ENCODE assay signal across 16 cellular contexts in genomic region chr12:99259040-99259934, GRCh38.
DNase-seq lines count a peak whose midpoint lies in the region; ATAC-seq and TF ChIP-seq lines count a peak whose summit lies in the region.
"Had no signal": no experiment of that assay in that cellular context is flagged by ENCODE, and none has a peak within 500 bp of the region (broad histone marks: within the 10 kb centered on the region; RNA-seq: fewer than 3 reads in every experiment).

No MANE protein-coding gene starts in this region.

- H3K4me2 ChIP-seq in neural cell (ENCODE audit: low read length), result no peak overlapping the region

- H3K27me3 ChIP-seq in foreskin keratinocyte, result no peaks in the 10 kb centered on the region
- H3K27me3 ChIP-seq in neural cell (ENCODE audit: insufficient read depth, low read depth, low read length), result no peaks in the 10 kb centered on the region

- H3K4me1 Mint-ChIP-seq in activated CD4-positive, alpha-beta T cell treated with anti-CD3 and anti-CD28 coated beads for 36 hours, result no peaks in the 10 kb centered on the region
- H3K4me1 Mint-ChIP-seq: immature natural killer cell had no signal

- POLR2A ChIA-PET in activated CD4-positive, alpha-beta T cell treated with anti-CD3 and anti-CD28 coated beads for 36 hours (lab: Charles Lee), result no interaction called here

- H3K4me3 ChIP-seq in neural cell (ENCODE audit: low read length), result peak overlapping the region; percentile 5

- H3K4me1 ChIP-seq in foreskin keratinocyte, result no peaks in the 10 kb centered on the region

- TF ChIP-seq CTCF in foreskin keratinocyte (conservative IDR thresholded peaks at IDR 0.05), result no peak
- TF ChIP-seq CTCF in neural cell (IDR thresholded peaks at IDR 0.05; ENCODE audit: poor library complexity, severe bottlenecking), result no peak

- H3K27me3 Mint-ChIP-seq in activated CD4-positive, alpha-beta T cell treated with anti-CD3 and anti-CD28 coated beads for 36 hours, result no peaks in the 10 kb centered on the region

- ATAC-seq in foreskin keratinocyte, result peak; percentile 27
- ATAC-seq in activated CD4-positive, alpha-beta T cell treated with anti-CD3 and anti-CD28 coated beads for 36 hours, result no peak

- no peak overlapping the region for H3K9ac ChIP-seq in neural cell (ENCODE audit: low read length)

- TF ChIP-seq EP300 in neural cell (conservative IDR thresholded peaks at IDR 0.05; ENCODE audit: poor library complexity, severe bottlenecking), result peak; percentile 31

- no peaks in the 10 kb centered on the region for H3F3A ChIP-seq in neural cell (ENCODE audit: insufficient read depth, low read length, poor library complexity, severe bottlenecking)

- no peak overlapping the region for H3K27ac Mint-ChIP-seq in activated CD4-positive, alpha-beta T cell treated with anti-CD3 and anti-CD28 coated beads for 36 hours
- H3K27ac Mint-ChIP-seq: activated T-helper 1 cell treated with anti-CD3 and anti-CD28 coated beads, Interleukin-12 subunit alpha, Interleukin-12 subunit beta, Interleukin-2, Interleukin-4 antibody, amounts not matched to agents 30 ng/mL and 10 ng/mL and 1 ng/mL, durations not matched to agents 14 hours and 24 hours and 36 hours; immature natural killer cell had no signal

- H3K9me2 ChIP-seq in neural cell (ENCODE audit: insufficient read depth, low read length), result no peaks in the 10 kb centered on the region

- H3K4me3 Mint-ChIP-seq in activated CD4-positive, alpha-beta T cell treated with anti-CD3 and anti-CD28 coated beads for 36 hours, result no peak overlapping the region
- H3K4me3 Mint-ChIP-seq: activated T-helper 1 cell treated with anti-CD3 and anti-CD28 coated beads, Interleukin-12 subunit alpha, Interleukin-12 subunit beta, Interleukin-2, Interleukin-4 antibody, amounts not matched to agents 30 ng/mL and 10 ng/mL and 1 ng/mL, durations not matched to agents 14 hours and 24 hours and 36 hours; immature natural killer cell had no signal

- no peak overlapping the region for H2AFZ ChIP-seq in neural cell (ENCODE audit: low read depth, low read length)

- TF ChIP-seq RAD21 in neural cell (conservative IDR thresholded peaks at IDR 0.05), result no peak

- no peaks in the 10 kb centered on the region for H3K36me3 Mint-ChIP-seq in activated CD4-positive, alpha-beta T cell treated with anti-CD3 and anti-CD28 coated beads for 36 hours (ENCODE audit: low read depth)
- H3K36me3 Mint-ChIP-seq: immature natural killer cell had no signal

- no peaks in the 10 kb centered on the region for H4K20me1 ChIP-seq in neural cell (ENCODE audit: insufficient read depth)

- intact Hi-C loops in activated CD4-positive, alpha-beta T cell treated with anti-CD3 and anti-CD28 coated beads for 36 hours (cut with DNase I, micrococcal nuclease), result no loop called here
- intact Hi-C loops in posterior vena cava (cut with DNase I), result no loop called here

- no peak overlapping the region for H3K27ac ChIP-seq in foreskin keratinocyte
- peak overlapping the region; percentile 25 for H3K27ac ChIP-seq in neural cell (ENCODE audit: low read length)

- H3K36me3 ChIP-seq in neural cell (ENCODE audit: insufficient read depth, low read length), result no peaks in the 10 kb centered on the region

- DNase-seq in G401 (ENCODE audit: low spot score), result peak; percentile 94
- DNase-seq in RPMI8226, result peak; percentile 4
- DNase-seq in foreskin keratinocyte, result no peak
- DNase-seq in activated effector memory CD4-positive, alpha-beta T cell treated with anti-CD3 and anti-CD28 coated beads, Interleukin-2, amount 50 U/mL, for 16 hours, result no peak
- no peak for DNase-seq in activated CD4-positive, alpha-beta T cell treated with anti-CD3 and anti-CD28 coated beads for 36 hours
- DNase-seq in posterior vena cava (ENCODE audit: low spot score), result no peak
- no peak for DNase-seq in stimulated activated CD4-positive, alpha-beta T cell treated with anti-CD3 and anti-CD28 coated beads, Interleukin-15, amount 100 ng/mL, for 24 hours
- DNase-seq: activated CD4-positive, alpha-beta T cell treated with anti-CD3 and anti-CD28 coated beads, Interleukin-2, amount 50 U/mL, for 4 hours; effector CD8-positive, alpha-beta T cell; immature natural killer cell; MV-4-11; NCI-H510A treated with DMSO at 0.1 percent for 48 hours; stimulated activated CD4-positive, alpha-beta T cell treated with anti-CD3 and anti-CD28 coated beads, Interleukin-2, amount 100 ng/mL, for 24 hours; T-helper 9 cell had no signal

- H3K79me2 ChIP-seq in neural cell (replicated peaks; ENCODE audit: insufficient read depth, low read length), result no peaks in the 10 kb centered on the region

- no peaks in the 10 kb centered on the region for H3K9me3 ChIP-seq in neural cell (ENCODE audit: low read length)

- in situ Hi-C loops in G401 (cut with HindIII; ENCODE audit: low sequenced_read_pairs), result no loop called here

- CTCF ChIA-PET in activated CD4-positive, alpha-beta T cell treated with anti-CD3 and anti-CD28 coated beads for 36 hours (lab: Charles Lee), result no interaction called here

- H3K9me3 Mint-ChIP-seq in activated CD4-positive, alpha-beta T cell treated with anti-CD3 and anti-CD28 coated beads for 36 hours (ENCODE audit: low read depth), result peaks cover 1% of the 10 kb centered on the region
- H3K9me3 Mint-ChIP-seq: activated T-helper 1 cell treated with anti-CD3 and anti-CD28 coated beads, Interleukin-12 subunit alpha, Interleukin-12 subunit beta, Interleukin-2, Interleukin-4 antibody, amounts not matched to agents 30 ng/mL and 10 ng/mL and 1 ng/mL, durations not matched to agents 14 hours and 24 hours and 36 hours had no signal

TF ChIP-seq in neural cell, 6 proteins besides CTCF, POLR2A, EP300 and RAD21:
- TF ChIP-seq MXI1 (conservative IDR thresholded peaks at IDR 0.05; ENCODE audit: poor library complexity, severe bottlenecking), result no peak
- TF ChIP-seq EZH2 (IDR thresholded peaks at IDR 0.05; ENCODE audit: borderline replicate concordance, insufficient read depth, low read length, poor library complexity, severe bottlenecking), result no peak
- TF ChIP-seq POLR2AphosphoS5 (IDR thresholded peaks at IDR 0.05), result no peak
- no peak for TF ChIP-seq SMC3 (conservative IDR thresholded peaks at IDR 0.05; ENCODE audit: poor library complexity)
- no peak for TF ChIP-seq TAF1 (IDR thresholded peaks at IDR 0.05; ENCODE audit: low read depth)
- TF ChIP-seq REST (IDR thresholded peaks at IDR 0.05; ENCODE audit: borderline replicate concordance), result no peak

Comparison
In these comparisons a context has a peak if more than half of its experiments do, and no peak if none do; other contexts are left out.
1. DNase-seq: peak in G401 (single experiment) and RPMI8226 (single experiment); none in foreskin keratinocyte (0 of 2), activated effector memory CD4-positive, alpha-beta T cell treated with anti-CD3 and anti-CD28 coated beads, Interleukin-2, amount 50 U/mL, for 16 hours (single experiment), activated CD4-positive, alpha-beta T cell treated with anti-CD3 and anti-CD28 coated beads for 36 hours (single experiment), posterior vena cava (single experiment) and stimulated activated CD4-positive, alpha-beta T cell treated with anti-CD3 and anti-CD28 coated beads, Interleukin-15, amount 100 ng/mL, for 24 hours (single experiment).